29 cellular contexts compared by ENCODE assay signal in the genomic region with DNA sequence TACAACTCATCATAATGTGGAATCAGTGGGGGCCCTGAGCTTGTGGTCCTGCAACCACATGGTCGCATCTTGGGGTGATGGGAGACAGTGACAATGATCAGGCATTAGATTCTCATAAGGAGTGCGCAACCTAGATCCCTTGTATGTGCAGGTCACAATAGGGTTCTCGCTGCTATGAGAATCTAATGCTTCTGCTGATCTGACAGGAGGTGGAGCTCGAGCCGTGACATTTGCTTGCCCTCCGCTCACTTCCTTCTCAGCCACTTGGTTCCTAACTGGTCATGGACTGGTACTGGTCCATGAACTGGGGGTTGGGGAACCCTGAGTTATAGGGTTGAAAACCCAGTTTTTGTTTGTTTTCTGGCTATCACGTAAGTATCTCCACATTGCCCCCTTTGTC.
"Had no signal": no experiment of that assay in that cellular context is flagged by ENCODE, and none has a peak within 500 bp of the region (broad histone marks: within the 10 kb centered on the region; RNA-seq: fewer than 3 reads in every experiment).

No MANE protein-coding gene starts in this region.

- H3K9ac ChIP-seq: KMS-11 had no signal

- H3K4me1 ChIP-seq: SJSA1 had no signal

- DNase-seq: activated B cell treated with CpG ODN at 0.5 μM for 24 hours; activated CD4-positive, alpha-beta memory T cell treated with anti-CD3 and anti-CD28 coated beads for 36 hours; activated CD4-positive, alpha-beta T cell treated with anti-CD3 and anti-CD28 coated beads for 4 hours; activated CD4-positive, alpha-beta T cell treated with anti-CD3 and anti-CD28 coated beads, Interleukin-2, amount 50 U/mL, for 1 hour; activated CD4-positive, CD25-positive, alpha-beta regulatory T cell treated with anti-CD3 and anti-CD28 coated beads, Interleukin-2, amount 50 U/mL, for 72 hours; activated CD8-positive, alpha-beta memory T cell treated with anti-CD3 and anti-CD28 coated beads, Interleukin-2, amount 50 U/mL, for 4 hours; activated naive CD4-positive, alpha-beta T cell treated with anti-CD3 and anti-CD28 coated beads, Interleukin-2, amount 10 ng/mL, durations not matched to agents 7 days and 5 days; activated naive CD8-positive, alpha-beta T cell treated with anti-CD3 and anti-CD28 coated beads, Interleukin-2, amount 50 U/mL, for 24 hours; activated T-cell treated with anti-CD3 and anti-CD28 coated beads for 4 hours; activated T-cell treated with anti-CD3 and anti-CD28 coated beads, Interleukin-2, amount 50 U/mL, for 4 hours; anterior cingulate cortex; caudate nucleus; cerebellar nuclear complex; NCI-H1092 treated with DMSO at 0.1 percent for 48 hours; NCI-H1417; NCI-H1694; NCI-H2029; NCI-H345; NCI-H524 treated with DMSO at 0.1 percent for 48 hours; NCI-H748 treated with DMSO at 0.1 percent for 48 hours; OCI-M1; Right ventricle myocardium superior; SW 1271; T-helper 1 cell; T-helper 2 cell; T-helper 9 cell had no signal

- H3K4me3 ChIP-seq: SJSA1 had no signal

- H3K27ac ChIP-seq: KMS-11, SJSA1, VCaP had no signal

- H3K4me2 ChIP-seq: KMS-11 had no signal

- H3K9me3 ChIP-seq: SJSA1 had no signal

- H3K27me3 ChIP-seq: SJSA1 had no signal

- H3K36me3 ChIP-seq: SJSA1 had no signal
